Comparison of ENCODE assay signal across 22 cellular contexts in genomic region chr6:165186441-165187205, GRCh38.
"Had no signal": no experiment of that assay in that cellular context is flagged by ENCODE, and none has a peak within 500 bp of the region (broad histone marks: within the 10 kb centered on the region; RNA-seq: fewer than 3 reads in every experiment).

No MANE protein-coding gene starts in this region.

- H3K4me1 ChIP-seq: lower lobe of right lung, parathyroid adenoma, right atrium auricular region, stomach, thyroid gland had no signal

- H3K27ac ChIP-seq: lower lobe of right lung, neutrophil, parathyroid adenoma, right atrium auricular region, stomach, thyroid gland had no signal

- ATAC-seq: left ventricle myocardium superior; naive thymus-derived CD8-positive, alpha-beta T cell; sciatic nerve; stimulated activated naive B cell treated with anti-CD40 and anti-IgM and Interleukin-4, amounts not matched to agents 10 μg/mL and 1 μg/mL and 100 μg/mL, for 72 hours had no signal

- H3K9me3 Mint-ChIP-seq: type B pancreatic cell had no signal

- H3K9me3 ChIP-seq: lower lobe of right lung, neutrophil, right atrium auricular region, thyroid gland had no signal

- H3K4me1 Mint-ChIP-seq: naive thymus-derived CD8-positive, alpha-beta T cell; stimulated activated naive B cell treated with anti-CD40 and anti-IgM and Interleukin-4, amounts not matched to agents 10 μg/mL and 1 μg/mL and 100 μg/mL, for 72 hours had no signal

- FAIRE-seq: colon, frontal cortex, keratinocyte, urothelium cell line had no signal

- H3K9ac ChIP-seq: parathyroid adenoma had no signal

- H3K4me3 ChIP-seq: dorsolateral prefrontal cortex, lower lobe of right lung, right atrium auricular region, stomach, thyroid gland had no signal

- H3K36me3 Mint-ChIP-seq: naive thymus-derived CD8-positive, alpha-beta T cell; stimulated activated naive B cell treated with anti-CD40 and anti-IgM and Interleukin-4, amounts not matched to agents 10 μg/mL and 1 μg/mL and 100 μg/mL, for 72 hours; type B pancreatic cell had no signal

- DNase-seq: dorsolateral prefrontal cortex; effector CD4-positive, alpha-beta T cell; head of caudate nucleus; left ventricle myocardium superior; lower lobe of right lung; naive thymus-derived CD8-positive, alpha-beta T cell; nephron progenitor cell; stimulated activated CD4-positive, alpha-beta T cell treated with anti-CD3 and anti-CD28 coated beads, Interleukin-2, amount 100 ng/mL, for 24 hours; stimulated activated CD4-positive, alpha-beta T cell treated with anti-CD3 and anti-CD28 coated beads, Interleukin-4, amount 100 ng/mL, for 24 hours; stimulated activated naive B cell treated with anti-CD40 and anti-IgM and Interleukin-4, amounts not matched to agents 10 μg/mL and 1 μg/mL and 100 μg/mL, for 72 hours; stomach; thyroid gland had no signal

- H3K27me3 ChIP-seq: dorsolateral prefrontal cortex, neutrophil, right atrium auricular region, stomach, thyroid gland had no signal

- H3K79me2 ChIP-seq: parathyroid adenoma had no signal

- H3K27me3 Mint-ChIP-seq: naive thymus-derived CD8-positive, alpha-beta T cell; progenitor cell of endocrine pancreas; stimulated activated naive B cell treated with anti-CD40 and anti-IgM and Interleukin-4, amounts not matched to agents 10 μg/mL and 1 μg/mL and 100 μg/mL, for 72 hours; type B pancreatic cell had no signal

- H3K4me3 Mint-ChIP-seq: naive thymus-derived CD8-positive, alpha-beta T cell; nephron progenitor cell; stimulated activated naive B cell treated with anti-CD40 and anti-IgM and Interleukin-4, amounts not matched to agents 10 μg/mL and 1 μg/mL and 100 μg/mL, for 72 hours; type B pancreatic cell had no signal

- H3K27ac Mint-ChIP-seq: naive thymus-derived CD8-positive, alpha-beta T cell; nephron progenitor cell; progenitor cell of endocrine pancreas; stimulated activated naive B cell treated with anti-CD40 and anti-IgM and Interleukin-4, amounts not matched to agents 10 μg/mL and 1 μg/mL and 100 μg/mL, for 72 hours; type B pancreatic cell had no signal

- H3K36me3 ChIP-seq: lower lobe of right lung, neutrophil, right atrium auricular region, stomach, thyroid gland had no signal

- H2AFZ ChIP-seq: parathyroid adenoma had no signal
